Comparison of ENCODE assay signal across 14 cellular contexts in the genomic region with DNA sequence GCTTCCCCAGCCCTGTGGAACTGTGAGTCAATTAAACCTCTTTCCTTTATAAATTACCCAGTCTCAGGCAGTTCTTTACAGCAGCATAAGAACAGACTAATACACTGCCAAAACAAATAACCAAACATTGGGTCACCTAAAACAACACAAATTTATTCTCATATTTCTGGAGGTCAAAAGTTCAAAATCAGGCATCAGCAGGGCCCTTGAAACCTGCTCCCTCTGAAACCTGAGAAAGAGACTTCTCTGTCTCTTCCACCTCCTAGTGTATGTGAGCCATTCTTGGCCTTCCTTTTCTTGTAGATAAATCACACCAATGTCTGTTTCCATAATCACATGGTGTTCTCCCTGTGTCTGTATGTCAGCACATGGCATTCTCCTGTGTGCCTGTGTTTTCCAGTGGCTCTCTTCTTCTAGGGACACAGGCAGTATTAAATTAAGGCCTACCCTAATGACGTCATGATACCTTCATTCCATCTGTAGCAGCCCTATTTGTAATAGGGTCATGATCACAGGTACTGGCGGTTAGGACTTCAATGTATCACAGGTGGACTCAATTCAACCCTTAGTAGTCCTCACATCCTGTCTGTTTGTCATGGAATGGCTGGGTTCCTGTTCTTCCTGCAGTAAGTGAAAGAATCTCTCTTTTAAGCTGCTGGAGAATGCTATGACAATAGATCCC.
DNase-seq lines count a peak whose midpoint lies in the region; TF ChIP-seq lines count a peak whose summit lies in the region.
"Had no signal": no experiment of that assay in that cellular context is flagged by ENCODE, and none has a peak within 500 bp of the region (broad histone marks: within the 10 kb centered on the region; RNA-seq: fewer than 3 reads in every experiment).

No MANE protein-coding gene starts in this region.

- peaks cover 17% of the 10 kb centered on the region for H3K4me1 ChIP-seq in endodermal cell (ENCODE audit: control insufficient read depth, insufficient read depth, low read length)

- DNase-seq in NCI-H2171 treated with DMSO at 0.1 percent for 48 hours (lab: John Stamatoyannopoulos, UW) (peak; percentile 37), NCI-H2171 (lab: John Stamatoyannopoulos, UW) (no peak), NCI-H2196 (lab: John Stamatoyannopoulos, UW; ENCODE audit: unreplicated experiment) (peak; percentile 11), endodermal cell (no peak), smooth muscle cell of the brain vasculature (ENCODE audit: low read depth, low spot score) (peak; percentile 35), D341Med (ENCODE audit: low spot score) (no peak), osteocyte (ENCODE audit: extremely low spot score, unreplicated experiment) (no peak)
- DNase-seq in activated CD4-positive, alpha-beta T cell treated with anti-CD3 and anti-CD28 coated beads, Interleukin-2, amount 10 ng/mL, durations not matched to agents 24 days and 14 days = no peak
- DNase-seq: AML-193; CD4-positive, CD25-positive, alpha-beta regulatory T cell; HCEC 1CT; Kasumi-1; NCI-H1436 treated with DMSO at 0.1 percent for 48 hours; PC-9 had no signal

- peaks cover 30% of the 10 kb centered on the region for H3K9me3 ChIP-seq in endodermal cell (ENCODE audit: control insufficient read depth, low read length)

- H3K27ac Mint-ChIP-seq in endodermal cell (no peak overlapping the region), osteocyte (ENCODE audit: unreplicated experiment) (no peak overlapping the region)
- H3K27ac Mint-ChIP-seq in activated CD4-positive, alpha-beta T cell treated with anti-CD3 and anti-CD28 coated beads, Interleukin-2, amount 10 ng/mL, durations not matched to agents 24 days and 14 days = no peak overlapping the region

- H3K27me3 Mint-ChIP-seq in endodermal cell (ENCODE audit: insufficient read depth) = no peaks in the 10 kb centered on the region
- H3K27me3 Mint-ChIP-seq in activated CD4-positive, alpha-beta T cell treated with anti-CD3 and anti-CD28 coated beads, Interleukin-2, amount 10 ng/mL, durations not matched to agents 24 days and 14 days = no peaks in the 10 kb centered on the region
- peaks cover 3% of the 10 kb centered on the region for H3K27me3 Mint-ChIP-seq in osteocyte (ENCODE audit: unreplicated experiment)
- H3K27me3 Mint-ChIP-seq: CD4-positive, CD25-positive, alpha-beta regulatory T cell had no signal

- H3K4me1 Mint-ChIP-seq in endodermal cell (peaks cover 36% of the 10 kb centered on the region), osteocyte (ENCODE audit: unreplicated experiment) (no peaks in the 10 kb centered on the region)
- H3K4me1 Mint-ChIP-seq in activated CD4-positive, alpha-beta T cell treated with anti-CD3 and anti-CD28 coated beads, Interleukin-2, amount 10 ng/mL, durations not matched to agents 24 days and 14 days = peaks cover 2% of the 10 kb centered on the region

- no peak overlapping the region for H3K9ac ChIP-seq in endodermal cell (ENCODE audit: extremely low read depth, low read length, poor library complexity, severe bottlenecking)

- no peaks in the 10 kb centered on the region for H3K27me3 ChIP-seq in endodermal cell (ENCODE audit: control insufficient read depth, insufficient read depth, low read length, poor library complexity, severe bottlenecking)

- no peak for TF ChIP-seq CTCF in endodermal cell (conservative IDR thresholded peaks at IDR 0.05)
- TF ChIP-seq CTCF in osteocyte (IDR thresholded peaks at IDR 0.05) = no peak

- H3K9me3 Mint-ChIP-seq in endodermal cell (peaks cover 16% of the 10 kb centered on the region), osteocyte (ENCODE audit: unreplicated experiment) (no peaks in the 10 kb centered on the region)
- peaks cover 10% of the 10 kb centered on the region for H3K9me3 Mint-ChIP-seq in activated CD4-positive, alpha-beta T cell treated with anti-CD3 and anti-CD28 coated beads, Interleukin-2, amount 10 ng/mL, durations not matched to agents 24 days and 14 days

- no peak overlapping the region for H3K4me3 Mint-ChIP-seq in endodermal cell
- no peak overlapping the region for H3K4me3 Mint-ChIP-seq in activated CD4-positive, alpha-beta T cell treated with anti-CD3 and anti-CD28 coated beads, Interleukin-2, amount 10 ng/mL, durations not matched to agents 24 days and 14 days
- H3K4me3 Mint-ChIP-seq in osteocyte (ENCODE audit: unreplicated experiment) = no peak overlapping the region

- intact Hi-C loops in activated CD4-positive, alpha-beta T cell treated with anti-CD3 and anti-CD28 coated beads, Interleukin-2, amount 10 ng/mL, durations not matched to agents 24 days and 14 days (cut with micrococcal nuclease) = no loop called here

- peak overlapping the region; percentile 54 for H3K4me3 ChIP-seq in endodermal cell (ENCODE audit: low read length)
- H3K4me3 ChIP-seq: PC-9 had no signal

- peaks cover 5% of the 10 kb centered on the region for H3K36me3 ChIP-seq in endodermal cell (ENCODE audit: control insufficient read depth, insufficient read depth, low read length)

- H3K27ac ChIP-seq in endodermal cell (ENCODE audit: low read depth, low read length) = no peak overlapping the region
- H3K27ac ChIP-seq: PC-9 had no signal

- WGBS in endodermal cell (ENCODE audit: insufficient coverage in 1 of 2, insufficient read length in 1 of 2), 2 experiments = 95 to 100% methylated on average over 1 to 2 of the region's 2 CpGs

- H3K36me3 Mint-ChIP-seq in endodermal cell (ENCODE audit: low read depth) (peaks cover 1% of the 10 kb centered on the region), osteocyte (ENCODE audit: unreplicated experiment) (no peaks in the 10 kb centered on the region)
- no peaks in the 10 kb centered on the region for H3K36me3 Mint-ChIP-seq in activated CD4-positive, alpha-beta T cell treated with anti-CD3 and anti-CD28 coated beads, Interleukin-2, amount 10 ng/mL, durations not matched to agents 24 days and 14 days (ENCODE audit: low read depth)

Comparison
In these comparisons a context has a peak if more than half of its experiments do, and no peak if none do; other contexts are left out.
1. DNase-seq: peak in NCI-H2171 treated with DMSO at 0.1 percent for 48 hours (single experiment), NCI-H2196 (single experiment) and smooth muscle cell of the brain vasculature (single experiment); none in NCI-H2171 (single experiment), endodermal cell (single experiment), activated CD4-positive, alpha-beta T cell treated with anti-CD3 and anti-CD28 coated beads, Interleukin-2, amount 10 ng/mL, durations not matched to agents 24 days and 14 days (single experiment), D341Med (single experiment) and osteocyte (single experiment).